23 cellular contexts compared by ENCODE assay signal in the genomic region with DNA sequence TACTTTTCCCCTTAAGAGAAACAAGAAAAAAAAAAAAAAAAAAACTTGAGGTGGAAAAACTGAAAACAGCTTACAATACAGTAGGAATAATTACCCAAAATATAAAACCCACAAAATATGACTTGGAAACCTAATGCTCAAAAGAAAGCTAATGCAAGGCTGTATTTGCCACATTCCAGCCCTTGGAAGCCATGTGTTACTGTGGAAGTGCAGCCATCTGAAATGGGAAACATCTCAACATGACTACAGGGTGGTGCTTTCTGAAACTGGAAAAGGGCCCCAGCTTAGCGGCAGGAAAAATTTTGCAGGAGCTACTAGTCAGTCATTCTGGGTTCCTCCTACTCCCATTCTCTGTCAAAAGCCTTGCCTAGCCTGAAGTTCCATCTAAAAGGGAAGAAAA. TPM values are rescaled to one million over a fixed set of nuclear protein-coding genes. Genes with fewer than 3 reads are reported as not detected.
A peak's percentile ranks its signal among the peaks of the same experiment; 100 is the strongest.
DNase-seq lines count a peak whose midpoint lies in the region; FAIRE-seq and TF ChIP-seq lines count a peak whose summit lies in the region.
"Had no signal": no experiment of that assay in that cellular context is flagged by ENCODE, and none has a peak within 500 bp of the region (broad histone marks: within the 10 kb centered on the region; RNA-seq: fewer than 3 reads in every experiment).

No MANE protein-coding gene starts in this region.

- peaks cover 22% of the 10 kb centered on the region for H3K4me1 Mint-ChIP-seq in dendritic cell treated with granulocyte-macrophage colony-stimulating factor and Interleukin-4, amounts not matched to agents 40 ng/mL and 50 ng/mL, for 4 days (ENCODE audit: low read depth)
- H3K4me1 Mint-ChIP-seq: GM23338 had no signal

- no peak overlapping the region for H3K27ac ChIP-seq in small intestine (ENCODE audit: low read depth in 1 of 2, low read length in 1 of 2)
- H3K27ac ChIP-seq: BLaER1 treated with 17β-estradiol and CSF1 and Interleukin-3, amounts not matched to agents 10 nM and 100 nM had no signal

- 89 to 100% (median 100%) methylated on average over 1 of the region's 1 CpG for WGBS in small intestine, 3 donors

- no peaks in the 10 kb centered on the region for H3K9me3 ChIP-seq in small intestine (ENCODE audit: control insufficient read depth, low read depth)
- H3K9me3 ChIP-seq: BLaER1 treated with 17β-estradiol and CSF1 and Interleukin-3, amounts not matched to agents 10 nM and 100 nM had no signal

- no peak for TF ChIP-seq POLR2A in GM12891 (IDR thresholded peaks at IDR 0.05; ENCODE audit: low read depth, low read length)

- H3K36me3 ChIP-seq in small intestine (ENCODE audit: control insufficient read depth in 2 of 2, insufficient read depth in 2 of 2, low read length in 2 of 2): peaks cover 6 to 7% of the 10 kb centered on the region in 2 donors

- H3K9me3 Mint-ChIP-seq in dendritic cell treated with granulocyte-macrophage colony-stimulating factor and Interleukin-4, amounts not matched to agents 40 ng/mL and 50 ng/mL, for 4 days: no peaks in the 10 kb centered on the region
- H3K9me3 Mint-ChIP-seq: CD8-positive, alpha-beta T cell; GM23338; HFFc6; IgD-negative memory B cell had no signal

- peak; percentile 27 for DNase-seq in GM03348 (ENCODE audit: low spot score)
- DNase-seq in fibroblast of peridontal ligament (ENCODE audit: extremely low read depth): peak; percentile 60
- no peak for DNase-seq in GM12891 (ENCODE audit: insufficient read length, low spot score)
- DNase-seq in small intestine: no peak
- DNase-seq in NCI-H1092 treated with DMSO at 0.1 percent for 48 hours (lab: John Stamatoyannopoulos, UW): no peak
- no peak for DNase-seq in occipital lobe (lab: John Stamatoyannopoulos, UW)
- DNase-seq: ACHN; Calu3; CD8-positive, alpha-beta T cell; DMS79 treated with DMSO at 0.1 percent for 48 hours; GF-D8; HFFc6; KBM-7 had no signal

- FAIRE-seq in GM12891 (lab: Jason Lieb, UNC) (no peak), small intestine (lab: Jason Lieb, UNC) (no peak)
- FAIRE-seq: A204.1, GM12878, GM19239, H54, HepG2 had no signal

- H3K27me3 ChIP-seq in small intestine (ENCODE audit: control insufficient read depth in 2 of 2, insufficient read depth in 2 of 2, low read length in 2 of 2): no peaks in the 10 kb centered on the region

- peaks cover 17% of the 10 kb centered on the region for H3K27me3 Mint-ChIP-seq in dendritic cell treated with granulocyte-macrophage colony-stimulating factor and Interleukin-4, amounts not matched to agents 40 ng/mL and 50 ng/mL, for 4 days
- H3K27me3 Mint-ChIP-seq: B cell, IgD-negative memory B cell had no signal

- H3K27ac Mint-ChIP-seq in dendritic cell treated with granulocyte-macrophage colony-stimulating factor and Interleukin-4, amounts not matched to agents 40 ng/mL and 50 ng/mL, for 4 days: peak overlapping the region; percentile 20
- H3K27ac Mint-ChIP-seq: B cell; CD8-positive, alpha-beta T cell; GM23338; HFFc6; IgD-negative memory B cell had no signal

- H3K4me3 ChIP-seq in small intestine (ENCODE audit: low read depth in 1 of 2, low read length in 2 of 2): no peak overlapping the region
- H3K4me3 ChIP-seq: BLaER1 treated with 17β-estradiol and CSF1 and Interleukin-3, amounts not matched to agents 10 nM and 100 nM; GM12878; GM23338 had no signal

- intact Hi-C loops in dendritic cell treated with granulocyte-macrophage colony-stimulating factor and Interleukin-4, amounts not matched to agents 40 ng/mL and 50 ng/mL, for 4 days (cut with micrococcal nuclease): no loop called here

- H3K36me3 Mint-ChIP-seq in dendritic cell treated with granulocyte-macrophage colony-stimulating factor and Interleukin-4, amounts not matched to agents 40 ng/mL and 50 ng/mL, for 4 days (ENCODE audit: low read depth): peaks cover 46% of the 10 kb centered on the region

- no peaks in the 10 kb centered on the region for H3K4me1 ChIP-seq in small intestine (ENCODE audit: control insufficient read depth in 2 of 2, insufficient read depth in 1 of 2, low read depth in 1 of 2, low read length in 1 of 2)

- H3K4me3 Mint-ChIP-seq in dendritic cell treated with granulocyte-macrophage colony-stimulating factor and Interleukin-4, amounts not matched to agents 40 ng/mL and 50 ng/mL, for 4 days: no peak overlapping the region
- H3K4me3 Mint-ChIP-seq: B cell; CD8-positive, alpha-beta T cell; GM23338; HFFc6 had no signal

TF ChIP-seq in GM12891, 5 proteins besides CTCF, POLR2A, EP300 and RAD21:
- TF ChIP-seq TAF1 (IDR thresholded peaks at IDR 0.05; ENCODE audit: low read depth, low read length): no peak
- TF ChIP-seq POLR2AphosphoS5 (IDR thresholded peaks at IDR 0.05; ENCODE audit: low read depth, low read length): no peak
- no peak for TF ChIP-seq POU2F2 (IDR thresholded peaks at IDR 0.05; ENCODE audit: low read depth, low read length)
- no peak for TF ChIP-seq PAX5 (IDR thresholded peaks at IDR 0.05; ENCODE audit: insufficient read depth, low read length, severe bottlenecking)
- TF ChIP-seq SPI1 (IDR thresholded peaks at IDR 0.05; ENCODE audit: low read depth, low read length): no peak

RNA-seq across cellular contexts. Expression of gene CDK5RAP2, which starts 20.4 kb away (rescaled TPM):
- 23.4 TPM for polyA plus RNA-seq in GM12891 (2012; ENCODE audit: low read depth, missing spikeins)
- polyA plus RNA-seq in small intestine: 10 to 100 TPM; 15.7 to 20.1 (median 17.7) TPM
- 26.8 TPM for total RNA-seq in occipital lobe

Comparison
In these comparisons a context has a peak if more than half of its experiments do, and no peak if none do; other contexts are left out.
1. DNase-seq: peak in GM03348 (single experiment) and fibroblast of peridontal ligament (single experiment); none in GM12891 (single experiment), small intestine (single experiment), NCI-H1092 treated with DMSO at 0.1 percent for 48 hours (single experiment) and occipital lobe (single experiment).